In the genomic region with DNA sequence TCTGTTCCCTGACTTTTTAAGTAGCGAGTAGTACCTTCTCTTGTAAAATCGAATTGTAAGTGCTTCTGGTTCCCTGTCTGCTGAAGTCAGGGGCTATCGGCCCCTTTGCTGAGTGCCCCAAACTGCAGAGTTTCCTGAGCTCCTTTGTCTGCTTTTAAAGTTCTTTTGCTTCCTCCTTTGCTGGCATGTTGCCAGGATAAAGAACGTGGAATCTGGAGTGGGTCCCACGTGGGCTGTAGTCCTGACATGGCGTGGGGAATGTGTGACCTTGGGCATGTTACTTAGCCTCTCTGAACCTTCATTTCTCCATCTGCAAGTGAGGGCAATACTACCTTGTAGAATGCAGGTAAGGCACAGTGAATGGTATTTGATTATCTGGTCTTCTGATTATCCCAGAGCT, we compare ENCODE assay signal across 1 cellular context.
TF ChIP-seq lines count a peak whose summit lies in the region.

No MANE protein-coding gene starts in this region.

TF ChIP-seq in HepG2, 621 proteins besides CTCF, POLR2A, EP300 and RAD21 (continued from another document):
- TF ChIP-seq LCORL (IDR thresholded peaks at IDR 0.05) (peak; percentile 68; the same call in 1 of the 2 replicates), LCORL (CRISPR knock-in tag; IDR thresholded peaks at IDR 0.05) (no peak), HMGA1 (CRISPR knock-in tag; conservative IDR thresholded peaks at IDR 0.05) (no peak), ZSCAN12 (CRISPR knock-in tag; IDR thresholded peaks at IDR 0.05) (no peak), ZNF263 (CRISPR knock-in tag; IDR thresholded peaks at IDR 0.05) (no peak), YEATS2 (CRISPR knock-in tag; IDR thresholded peaks at IDR 0.05; ENCODE audit: borderline replicate concordance) (no peak), CAMTA2 (CRISPR knock-in tag; IDR thresholded peaks at IDR 0.05; ENCODE audit: borderline replicate concordance) (no peak)
TF ChIP-seq in HepG2: peak in this region for 1.
